In the genomic region with DNA sequence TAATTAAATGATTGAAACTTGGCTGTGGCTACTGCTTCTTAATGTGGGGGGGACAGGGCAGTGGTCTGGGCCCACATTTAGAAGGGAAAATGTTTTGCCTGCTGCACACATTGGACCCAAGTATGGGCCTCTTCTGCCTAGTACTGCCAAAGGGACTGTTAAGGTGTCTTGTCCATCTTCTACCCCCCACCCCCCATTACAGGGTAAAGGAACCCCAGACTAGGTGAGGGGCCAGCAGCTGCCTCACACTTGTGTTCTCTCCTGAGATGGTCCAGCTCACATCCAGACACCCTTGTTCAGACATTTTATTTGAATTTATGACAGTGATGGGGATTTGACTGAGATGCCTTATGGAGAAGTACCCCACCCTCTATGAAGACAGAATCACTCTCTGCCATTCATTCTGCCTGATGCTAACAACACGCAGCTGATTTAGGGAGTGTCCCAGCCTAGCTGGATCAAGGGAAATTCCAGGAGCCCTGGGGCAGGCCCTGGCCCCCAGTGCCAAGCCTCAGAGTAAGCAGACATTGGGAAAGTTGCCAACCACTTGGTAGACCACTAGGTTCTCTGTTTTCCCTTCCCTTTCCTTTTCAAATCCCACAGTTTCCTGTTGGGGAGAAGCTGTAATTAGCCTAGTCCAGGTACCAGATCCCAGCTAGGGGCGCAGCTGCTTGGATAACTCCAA, we compare ENCODE assay signal across 1 cellular context.
TF ChIP-seq lines count a peak whose summit lies in the region.

No MANE protein-coding gene starts in this region.

TF ChIP-seq in endothelial cell of umbilical vein, 7 proteins besides CTCF, POLR2A, EP300 and RAD21 (continued from another document):
- TF ChIP-seq, protein P1, sequence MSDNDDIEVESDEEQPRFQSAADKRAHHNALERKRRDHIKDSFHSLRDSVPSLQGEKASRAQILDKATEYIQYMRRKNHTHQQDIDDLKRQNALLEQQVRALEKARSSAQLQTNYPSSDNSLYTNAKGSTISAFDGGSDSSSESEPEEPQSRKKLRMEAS (IDR thresholded peaks at IDR 0.05; ENCODE audit: insufficient read depth, insufficient read length) = no peak
- TF ChIP-seq GATA2 (IDR thresholded peaks at IDR 0.05; ENCODE audit: insufficient read depth, insufficient read length, low read depth, low read length) (no peak), POLR2AphosphoS5 (IDR thresholded peaks at IDR 0.05; ENCODE audit: insufficient read depth, low read depth, low read length) (no peak)
